Comparison of ENCODE assay signal across 28 cellular contexts in genomic region chr2:203669820-203670219, GRCh38. TPM values are rescaled to one million over a fixed set of nuclear protein-coding genes. Genes with fewer than 3 reads are reported as not detected.
DNase-seq lines count a peak whose midpoint lies in the region; ATAC-seq, FAIRE-seq and TF ChIP-seq lines count a peak whose summit lies in the region.
"Had no signal": no experiment of that assay in that cellular context is flagged by ENCODE, and none has a peak within 500 bp of the region (broad histone marks: within the 10 kb centered on the region; RNA-seq: fewer than 3 reads in every experiment).

No MANE protein-coding gene starts in this region.

- peaks cover 8% of the 10 kb centered on the region for H3K9me3 Mint-ChIP-seq in activated CD8-positive, alpha-beta T cell treated with anti-CD3 and anti-CD28 coated beads for 36 hours
- H3K9me3 Mint-ChIP-seq in activated CD8-positive, alpha-beta T cell treated with anti-CD3 and anti-CD28 coated beads, Interleukin-2, amount 10 ng/mL, durations not matched to agents 7 days and 5 days (ENCODE audit: insufficient read depth) = peaks cover 8% of the 10 kb centered on the region
- H3K9me3 Mint-ChIP-seq: activated naive CD4-positive, alpha-beta T cell treated with anti-CD3 and anti-CD28 coated beads for 36 hours had no signal

- H3K4me1 Mint-ChIP-seq in activated CD8-positive, alpha-beta T cell treated with anti-CD3 and anti-CD28 coated beads for 36 hours (ENCODE audit: low read depth) = peaks cover 28% of the 10 kb centered on the region
- peaks cover 18% of the 10 kb centered on the region for H3K4me1 Mint-ChIP-seq in activated CD8-positive, alpha-beta T cell treated with anti-CD3 and anti-CD28 coated beads, Interleukin-2, amount 10 ng/mL, durations not matched to agents 7 days and 5 days (ENCODE audit: low read depth)

- DNase-seq in activated CD8-positive, alpha-beta T cell treated with anti-CD3 and anti-CD28 coated beads for 36 hours = no peak
- DNase-seq in activated CD8-positive, alpha-beta T cell treated with anti-CD3 and anti-CD28 coated beads, Interleukin-2, amount 10 ng/mL, durations not matched to agents 7 days and 5 days = no peak
- DNase-seq in K562 (ENCODE audit: extremely low read depth in 1 of 4, low spot score in 3 of 4) = no peak
- DNase-seq in mesendoderm = no peak
- DNase-seq in urothelium cell line (ENCODE audit: low spot score) = no peak
- no peak for DNase-seq in tibial artery
- no peak for DNase-seq in esophagus muscularis mucosa (ENCODE audit: extremely low spot score)
- DNase-seq: activated CD4-positive, alpha-beta T cell treated with anti-CD3 and anti-CD28 coated beads, Interleukin-2, amount 50 U/mL, for 4 hours; activated naive CD4-positive, alpha-beta T cell treated with anti-CD3 and anti-CD28 coated beads for 36 hours; body of pancreas; DMS 273 treated with DMSO at 0.1 percent for 48 hours; hypothalamus; naive B cell; NCI-H1417 treated with DMSO at 0.1 percent for 48 hours; NCI-H2171 treated with DMSO at 0.1 percent for 48 hours; NCI-H774; OCI-M1; right cardiac atrium; stimulated activated CD8-positive, alpha-beta memory T cell treated with anti-CD3 and anti-CD28 coated beads, Interleukin-4, amount 100 ng/mL, for 48 hours; T-cell had no signal

- TF ChIP-seq EP300 in K562 (IDR thresholded peaks at IDR 0.05; ENCODE audit: low read length) (no peak), esophagus muscularis mucosa (IDR thresholded peaks at IDR 0.05) (no peak)

- BruUV-seq in K562 (replicated peaks; lab: Mats Ljungman, UMichigan) = no TSS peak

- 0 out of 2 replicates have a peak, but pooled peaks cover 4% of the 10 kb centered on the region for H3K9me2 ChIP-seq in Loucy (replicated peaks; ENCODE audit: low read depth, low read length)

- 0 out of 2 replicates have a peak, but pooled peaks cover 3% of the 10 kb centered on the region for H3F3A ChIP-seq in Loucy (ENCODE audit: low read depth)

- H3K36me3 ChIP-seq in Loucy (ENCODE audit: insufficient read depth, low read length) = no peaks in the 10 kb centered on the region
- H3K36me3 ChIP-seq in K562 (ENCODE audit: control insufficient read depth, insufficient read depth, low read length) = no peaks in the 10 kb centered on the region
- no peaks in the 10 kb centered on the region for H3K36me3 ChIP-seq in mesendoderm (ENCODE audit: control insufficient read depth, insufficient read depth, low read length)
- H3K36me3 ChIP-seq in tibial artery = no peaks in the 10 kb centered on the region
- H3K36me3 ChIP-seq in esophagus muscularis mucosa = no peaks in the 10 kb centered on the region
- H3K36me3 ChIP-seq: BLaER1 treated with 17β-estradiol and CSF1 and Interleukin-3, amounts not matched to agents 10 nM and 100 nM had no signal

- no peak overlapping the region for H3K4ac ChIP-seq in mesendoderm (ENCODE audit: low read depth, low read length)

- no peak overlapping the region for H3K4me2 ChIP-seq in Loucy (ENCODE audit: low read depth, low read length, poor library complexity, severe bottlenecking)
- H3K4me2 ChIP-seq in K562 (ENCODE audit: insufficient read depth, low read length) = no peak overlapping the region
- no peak overlapping the region for H3K4me2 ChIP-seq in mesendoderm (ENCODE audit: low read length)
- H3K4me2 ChIP-seq: BLaER1 treated with 17β-estradiol and CSF1 and Interleukin-3, amounts not matched to agents 10 nM and 100 nM had no signal

- peak overlapping the region; percentile 21; the same call in 1 of the 2 replicates for H2AFZ ChIP-seq in Loucy (ENCODE audit: low read length)
- H2AFZ ChIP-seq in K562 (ENCODE audit: low read depth, low read length) = no peak overlapping the region

- H3K4me3 Mint-ChIP-seq in activated CD8-positive, alpha-beta T cell treated with anti-CD3 and anti-CD28 coated beads for 36 hours = no peak overlapping the region
- H3K4me3 Mint-ChIP-seq in activated CD8-positive, alpha-beta T cell treated with anti-CD3 and anti-CD28 coated beads, Interleukin-2, amount 10 ng/mL, durations not matched to agents 7 days and 5 days = no peak overlapping the region
- H3K4me3 Mint-ChIP-seq: activated naive CD4-positive, alpha-beta T cell treated with anti-CD3 and anti-CD28 coated beads for 36 hours; naive B cell; T-cell had no signal

- no peak overlapping the region for H3K56ac ChIP-seq in mesendoderm (ENCODE audit: low read length)

- FAIRE-seq in K562 (lab: Jason Lieb, UNC) = no peak
- FAIRE-seq in urothelium cell line (lab: Jason Lieb, UNC) = no peak
- FAIRE-seq: endothelial cell of umbilical vein, GM12878, keratinocyte had no signal

- CTCF ChIA-PET in activated CD8-positive, alpha-beta T cell treated with anti-CD3 and anti-CD28 coated beads for 36 hours (lab: Charles Lee) = no interaction called here
- CTCF ChIA-PET in activated CD8-positive, alpha-beta T cell treated with anti-CD3 and anti-CD28 coated beads, Interleukin-2, amount 10 ng/mL, durations not matched to agents 7 days and 5 days (lab: Charles Lee) = no interaction called here
- CTCF ChIA-PET in K562 (lab: Yijun Ruan, JAX; ENCODE audit: low intra/inter-chr PET ratio) = no interaction called here

- 6% methylated on average over 2 of the region's 2 CpGs for WGBS in K562 (ENCODE audit: insufficient coverage, low coverage, missing lambda C conversion rate)
- no CpG with 5 or more reads among the region's 2 CpGs for WGBS in mesendoderm (ENCODE audit: extremely low coverage, insufficient coverage, low lambda C conversion rate)
- 68% methylated on average over 2 of the region's 2 CpGs for WGBS in esophagus muscularis mucosa

- H3K9me3 ChIP-seq in Loucy (ENCODE audit: insufficient read depth, low read depth, low read length) (no peaks in the 10 kb centered on the region), K562 (replicated peaks; ENCODE audit: control insufficient read depth, insufficient read depth, low read depth, low read length) (no peaks in the 10 kb centered on the region), tibial artery (no peaks in the 10 kb centered on the region), esophagus muscularis mucosa (no peaks in the 10 kb centered on the region)
- H3K9me3 ChIP-seq: body of pancreas had no signal

- H3K9ac ChIP-seq in Loucy (ENCODE audit: low read depth, low read length, poor library complexity, severe bottlenecking) = no peak overlapping the region
- H3K9ac ChIP-seq in K562 (ENCODE audit: insufficient read depth in 1 of 2, low read depth in 2 of 2, low read length in 2 of 2) = no peak overlapping the region
- no peak overlapping the region for H3K9ac ChIP-seq in mesendoderm (ENCODE audit: low read length)
- H3K9ac ChIP-seq: BLaER1 treated with 17β-estradiol and CSF1 and Interleukin-3, amounts not matched to agents 10 nM and 100 nM had no signal

- H3K4me1 ChIP-seq in Loucy (ENCODE audit: insufficient read depth, low read length, poor library complexity, severe bottlenecking) (peaks cover 35% of the 10 kb centered on the region), K562 (replicated peaks in 1 of 2; ENCODE audit: control insufficient read depth in 2 of 2, insufficient read depth in 2 of 2, low read length in 2 of 2) (no peaks in the 10 kb centered on the region), mesendoderm (ENCODE audit: control insufficient read depth, low read depth, low read length) (no peaks in the 10 kb centered on the region), tibial artery (peaks cover 0 to 15% (median 0%) of the 10 kb centered on the region in 4 donors), esophagus muscularis mucosa (peaks cover 0 to 8% (median 5%) of the 10 kb centered on the region in 4 donors)
- H3K4me1 ChIP-seq: foreskin keratinocyte had no signal

- no peaks in the 10 kb centered on the region for H3K79me1 ChIP-seq in mesendoderm (ENCODE audit: low read length)

- H3K79me2 ChIP-seq in Loucy (ENCODE audit: insufficient read depth, low read length) (no peaks in the 10 kb centered on the region), K562 (ENCODE audit: control insufficient read depth, insufficient read depth, low read length) (no peaks in the 10 kb centered on the region), mesendoderm (ENCODE audit: control insufficient read depth, insufficient read depth, low read length) (no peaks in the 10 kb centered on the region)

- intact Hi-C loops in activated CD8-positive, alpha-beta T cell treated with anti-CD3 and anti-CD28 coated beads for 36 hours (cut with micrococcal nuclease) = loop anchor here (5.0 kb wide), 1 partner anchor 37 kb away; the partner anchor contains the start of gene CD28
- intact Hi-C loops in K562 (cut with micrococcal nuclease) (no loop called here), tibial artery (cut with DNase I; ENCODE audit: low total_unique reads) (no loop called here), esophagus muscularis mucosa (cut with DNase I) (no loop called here)

- no peak overlapping the region for H4K8ac ChIP-seq in mesendoderm (ENCODE audit: low read depth, low read length)

- no peaks in the 10 kb centered on the region for H3K27me3 ChIP-seq in Loucy (ENCODE audit: insufficient read depth, low read length, poor library complexity, severe bottlenecking)
- H3K27me3 ChIP-seq in K562 (ENCODE audit: control insufficient read depth in 2 of 2, insufficient read depth in 2 of 2, low read length in 2 of 2) = no peaks in the 10 kb centered on the region
- no peaks in the 10 kb centered on the region for H3K27me3 ChIP-seq in mesendoderm (ENCODE audit: insufficient read depth, low read length, poor library complexity)
- no peaks in the 10 kb centered on the region for H3K27me3 ChIP-seq in tibial artery
- no peaks in the 10 kb centered on the region for H3K27me3 ChIP-seq in esophagus muscularis mucosa
- H3K27me3 ChIP-seq: BLaER1 treated with 17β-estradiol and CSF1 and Interleukin-3, amounts not matched to agents 10 nM and 100 nM; body of pancreas; foreskin keratinocyte had no signal

- POLR2A ChIA-PET in activated CD8-positive, alpha-beta T cell treated with anti-CD3 and anti-CD28 coated beads for 36 hours (lab: Charles Lee) = no interaction called here
- POLR2A ChIA-PET in activated CD8-positive, alpha-beta T cell treated with anti-CD3 and anti-CD28 coated beads, Interleukin-2, amount 10 ng/mL, durations not matched to agents 7 days and 5 days (lab: Charles Lee) = no interaction called here
- POLR2A ChIA-PET in K562 (lab: Yijun Ruan, JAX) = no interaction called here

- H4K5ac ChIP-seq in mesendoderm (ENCODE audit: low read length) = no peak overlapping the region

- in situ Hi-C loops in K562 (cut with MboI) = no loop called here

- no peak overlapping the region for H3K4me3 ChIP-seq in Loucy (ENCODE audit: low read length, poor library complexity, severe bottlenecking)
- H3K4me3 ChIP-seq in K562 = no peak overlapping the region
- H3K4me3 ChIP-seq in mesendoderm (ENCODE audit: low read length) = no peak overlapping the region
- no peak overlapping the region for H3K4me3 ChIP-seq in tibial artery
- H3K4me3 ChIP-seq in esophagus muscularis mucosa = no peak overlapping the region
- H3K4me3 ChIP-seq: BLaER1 treated with 17β-estradiol and CSF1 and Interleukin-3, amounts not matched to agents 10 nM and 100 nM; body of pancreas; GM12878 had no signal

- H3K27ac ChIP-seq in K562 (ENCODE audit: extremely low read depth, low read depth, low read length) = no peak overlapping the region
- H3K27ac ChIP-seq in mesendoderm (ENCODE audit: low read depth, low read length) = no peak overlapping the region
- H3K27ac ChIP-seq in tibial artery = no peak overlapping the region
- no peak overlapping the region for H3K27ac ChIP-seq in esophagus muscularis mucosa (replicated peaks in 1 of 4)
- H3K27ac ChIP-seq: body of pancreas, foreskin keratinocyte had no signal

- ATAC-seq in activated CD8-positive, alpha-beta T cell treated with anti-CD3 and anti-CD28 coated beads for 36 hours = no peak
- no peak for ATAC-seq in activated CD8-positive, alpha-beta T cell treated with anti-CD3 and anti-CD28 coated beads, Interleukin-2, amount 10 ng/mL, durations not matched to agents 7 days and 5 days
- ATAC-seq in K562 = no peak
- ATAC-seq: body of pancreas, foreskin keratinocyte, GM12878, right cardiac atrium, T-cell had no signal

- H3K27me3 Mint-ChIP-seq in activated CD8-positive, alpha-beta T cell treated with anti-CD3 and anti-CD28 coated beads for 36 hours = no peaks in the 10 kb centered on the region
- H3K27me3 Mint-ChIP-seq in activated CD8-positive, alpha-beta T cell treated with anti-CD3 and anti-CD28 coated beads, Interleukin-2, amount 10 ng/mL, durations not matched to agents 7 days and 5 days (ENCODE audit: low read depth) = no peaks in the 10 kb centered on the region
- H3K27me3 Mint-ChIP-seq: T-cell had no signal

- no peak overlapping the region for H3K23ac ChIP-seq in mesendoderm (ENCODE audit: low read length)

- no peak overlapping the region for H2BK120ac ChIP-seq in mesendoderm (ENCODE audit: low read depth, low read length)

- no peak overlapping the region for H2BK5ac ChIP-seq in mesendoderm (ENCODE audit: low read length)

- H3K36me3 Mint-ChIP-seq in activated CD8-positive, alpha-beta T cell treated with anti-CD3 and anti-CD28 coated beads for 36 hours (ENCODE audit: low read depth) = peaks cover 3% of the 10 kb centered on the region
- H3K36me3 Mint-ChIP-seq in activated CD8-positive, alpha-beta T cell treated with anti-CD3 and anti-CD28 coated beads, Interleukin-2, amount 10 ng/mL, durations not matched to agents 7 days and 5 days (ENCODE audit: low read depth) = peaks cover 10% of the 10 kb centered on the region

- no peak for TF ChIP-seq POLR2A in K562 (conservative IDR thresholded peaks at IDR 0.05)
- no peak for TF ChIP-seq POLR2A in esophagus muscularis mucosa (IDR thresholded peaks at IDR 0.05; ENCODE audit: low read depth)

- no peak overlapping the region for H3K18ac ChIP-seq in mesendoderm (ENCODE audit: low read length)

- no peak overlapping the region for H2AK5ac ChIP-seq in mesendoderm (ENCODE audit: low read length)

- no peaks in the 10 kb centered on the region for H4K20me1 ChIP-seq in Loucy (ENCODE audit: insufficient read depth, low read length, poor library complexity, severe bottlenecking)
- H4K20me1 ChIP-seq in K562 (replicated peaks; ENCODE audit: control insufficient read depth, insufficient read depth, low read length) = no peaks in the 10 kb centered on the region
- H4K20me1 ChIP-seq: BLaER1 treated with 17β-estradiol and CSF1 and Interleukin-3, amounts not matched to agents 10 nM and 100 nM had no signal

- no peaks in the 10 kb centered on the region for H3K9me1 ChIP-seq in K562 (ENCODE audit: control insufficient read depth, insufficient read depth, low read length)

- H3K27ac Mint-ChIP-seq in activated CD8-positive, alpha-beta T cell treated with anti-CD3 and anti-CD28 coated beads for 36 hours = peak overlapping the region; percentile 62
- H3K27ac Mint-ChIP-seq in activated CD8-positive, alpha-beta T cell treated with anti-CD3 and anti-CD28 coated beads, Interleukin-2, amount 10 ng/mL, durations not matched to agents 7 days and 5 days = no peak overlapping the region
- H3K27ac Mint-ChIP-seq: activated naive CD4-positive, alpha-beta T cell treated with anti-CD3 and anti-CD28 coated beads for 36 hours; naive B cell; T-cell had no signal

- TF ChIP-seq CTCF in activated CD8-positive, alpha-beta T cell treated with anti-CD3 and anti-CD28 coated beads for 36 hours (IDR thresholded peaks at IDR 0.05) = no peak
- TF ChIP-seq CTCF in Loucy (conservative IDR thresholded peaks at IDR 0.05; ENCODE audit: low read length) (no peak), K562 (IDR thresholded peaks at IDR 0.05 in 2 of 3, conservative IDR thresholded peaks at IDR 0.05 in 1 of 3; ENCODE audit: insufficient read depth in 2 of 3, low read depth in 1 of 3, low read length in 3 of 3) (no peak), tibial artery (IDR thresholded peaks at IDR 0.05) (no peak), esophagus muscularis mucosa (IDR thresholded peaks at IDR 0.05) (no peak)

- H2BK15ac ChIP-seq in mesendoderm (replicated peaks; ENCODE audit: low read depth) = peak overlapping the region; percentile 19

- TF ChIP-seq RAD21 in K562 (CRISPR knock-in tag; conservative IDR thresholded peaks at IDR 0.05 in 1 of 2, IDR thresholded peaks at IDR 0.05 in 1 of 2) = no peak

RNA-seq across cellular contexts. Expression of gene CD28, which starts 36.6 kb away (rescaled TPM):
- 10 to 100 TPM; 94.2 to 97.3 TPM for total RNA-seq in activated CD8-positive, alpha-beta T cell treated with anti-CD3 and anti-CD28 coated beads for 36 hours
- total RNA-seq in activated CD8-positive, alpha-beta T cell treated with anti-CD3 and anti-CD28 coated beads, Interleukin-2, amount 10 ng/mL, durations not matched to agents 7 days and 5 days = 10 to 100 TPM; 25.6 to 27.2 TPM
- not detected in 2 replicates for total RNA-seq in K562 (2011; cell fraction: chromatin; rRNA removed; ENCODE audit: low replicate concordance)
- not detected in 2 replicates for total RNA-seq in K562 (2011; cell fraction: nucleolus; rRNA removed)
- total RNA-seq in K562 (2011; cell fraction: nucleoplasm; rRNA removed) = not detected in 2 replicates
- total RNA-seq in K562 (2014; rRNA removed) (not detected in 2 replicates), K562 (2014; rRNA removed; fragmentation: Illumina TruSeq; extraction: Trizol) (not detected in 2 replicates), K562 (2015; rRNA removed; fragmentation: Illumina TruSeq; extraction: Trizol) (not detected in 2 replicates), K562 (2021) (0.11 TPM in 2 replicates), esophagus muscularis mucosa (1 to 10 TPM in 1 of 4 donors, under 1 TPM in 3; under 0.01 to 2.2 (median 0.28) TPM)
- polyA plus RNA-seq in K562 (2011; rRNA removed) (not detected in 2 replicates), K562 (2014; fragmentation: Illumina TruSeq; extraction: Trizol) (not detected in 2 replicates), K562 (2014; fragmentation: Nextera tagmentation; extraction: Ambion mirVana) (under 1 TPM in 1 of 2 experiments, not detected in 1; 0.01 TPM), K562 (2014; rRNA removed) (not detected in 2 replicates)
- not detected in 2 replicates for polyA plus RNA-seq in K562 (2011; cell fraction: cytosol; rRNA removed)
- not detected in 2 replicates for polyA plus RNA-seq in K562 (2011; cell fraction: nucleus; rRNA removed)
- not detected in 2 replicates for polyA plus RNA-seq in K562 (2012)
- polyA minus RNA-seq in K562 (2011; rRNA and poly(A)+ RNA removed) = not detected in 2 replicates
- polyA minus RNA-seq in K562 (2011; cell fraction: cytosol; rRNA and poly(A)+ RNA removed) = not detected in 2 replicates
- not detected in 2 replicates for polyA minus RNA-seq in K562 (2011; cell fraction: nucleus; rRNA and poly(A)+ RNA removed)
- polyA plus RNA-seq in mesendoderm (2013, experiment 1 of 2) = not detected
- polyA plus RNA-seq in mesendoderm (2013, experiment 2 of 2) = not detected
- total RNA-seq: A673, foreskin keratinocyte, osteoblast had no signal
- polyA plus RNA-seq: endothelial cell of umbilical vein, foreskin keratinocyte had no signal

Comparison
In these comparisons a context has a peak if more than half of its experiments do, and no peak if none do; other contexts are left out.
1. RNA of gene CD28, which starts 36.6 kb away (total RNA-seq): 94.2 to 97.3 TPM in activated CD8-positive, alpha-beta T cell treated with anti-CD3 and anti-CD28 coated beads for 36 hours and 25.6 to 27.2 TPM in activated CD8-positive, alpha-beta T cell treated with anti-CD3 and anti-CD28 coated beads, Interleukin-2, amount 10 ng/mL, durations not matched to agents 7 days and 5 days; under 0.01 to 2.2 TPM in esophagus muscularis mucosa and 0.11 TPM in K562; every median in the first group is over 4 times any median in the second.